Comparison of ENCODE assay signal across 25 cellular contexts in genomic region chr4:88409789-88410188, GRCh38.
"Had no signal": no experiment of that assay in that cellular context is flagged by ENCODE, and none has a peak within 500 bp of the region (broad histone marks: within the 10 kb centered on the region; RNA-seq: fewer than 3 reads in every experiment).

No MANE protein-coding gene starts in this region.

- H3K27me3 Mint-ChIP-seq: naive B cell had no signal

- H3K4me1 ChIP-seq: esophagus muscularis mucosa, foreskin keratinocyte, gastroesophageal sphincter, left lung, lower lobe of right lung had no signal

- H3K4me1 Mint-ChIP-seq: immature natural killer cell, mesothelial cell of epicardium, naive B cell had no signal

- H3K4me3 Mint-ChIP-seq: immature natural killer cell, mesothelial cell of epicardium, naive B cell had no signal

- H3K4me2 ChIP-seq: hepatocyte had no signal

- H3K27ac ChIP-seq: coronary artery, dorsolateral prefrontal cortex, esophagus muscularis mucosa, foreskin keratinocyte, gastroesophageal sphincter, heart left ventricle, hepatocyte, left lung, lower lobe of right lung had no signal

- DNase-seq: dermis blood vessel endothelial cell; dorsolateral prefrontal cortex; effector CD4-positive, alpha-beta T cell; effector memory CD4-positive, alpha-beta T cell; foreskin keratinocyte; heart left ventricle; hypothalamus; immature natural killer cell; islet precursor cell; kidney; kidney glomerular epithelial cell; left cardiac atrium; left lung; left ventricle myocardium superior; lower lobe of right lung; mesenchymal stem cell; mucosa of descending colon; naive B cell had no signal

- H2AFZ ChIP-seq: hepatocyte had no signal

- FAIRE-seq: endothelial cell of umbilical vein, frontal cortex, kidney had no signal

- H3K27ac Mint-ChIP-seq: immature natural killer cell, mesothelial cell of epicardium, naive B cell had no signal

- H3K27me3 ChIP-seq: dorsolateral prefrontal cortex, esophagus muscularis mucosa, foreskin keratinocyte, gastroesophageal sphincter, heart left ventricle, hepatocyte, left lung had no signal

- ATAC-seq: foreskin keratinocyte, gastroesophageal sphincter, heart left ventricle, left cardiac atrium, left lung, left ventricle myocardium superior, lower lobe of right lung, mucosa of descending colon had no signal

- H3K4me3 ChIP-seq: coronary artery, dorsolateral prefrontal cortex, esophagus muscularis mucosa, gastroesophageal sphincter, heart left ventricle, hepatocyte, left lung, lower lobe of right lung, mucosa of descending colon had no signal

- H3K9me3 Mint-ChIP-seq: immature natural killer cell, mesothelial cell of epicardium, naive B cell had no signal

- H3K79me2 ChIP-seq: hepatocyte had no signal

- H3K9me3 ChIP-seq: esophagus muscularis mucosa, gastroesophageal sphincter, heart left ventricle, left lung, lower lobe of right lung, mucosa of descending colon had no signal
